In genomic region chr4:184514121-184514988, GRCh38 we compare ENCODE assay signal across 8 cellular contexts. TPM values are rescaled to one million over a fixed set of nuclear protein-coding genes. Genes with fewer than 3 reads are reported as not detected.
DNase-seq lines count a peak whose midpoint lies in the region; ATAC-seq and TF ChIP-seq lines count a peak whose summit lies in the region.

No MANE protein-coding gene starts in this region.

- 48 to 53% methylated on average over 8 of the region's 8 CpGs for WGBS in aorta, 2 donors

- no peaks in the 10 kb centered on the region for H3K79me2 ChIP-seq in osteoblast (ENCODE audit: insufficient read depth, low read length)

- TF ChIP-seq CTCF in CD14-positive monocyte (IDR thresholded peaks at IDR 0.05), result no peak
- no peak for TF ChIP-seq CTCF in fibroblast of mammary gland (conservative IDR thresholded peaks at IDR 0.05; ENCODE audit: control insufficient read depth, insufficient read depth, low read depth, low read length)
- TF ChIP-seq CTCF in osteoblast (IDR thresholded peaks at IDR 0.05; ENCODE audit: extremely low read depth, low read depth, low read length), result no peak

- H3K9me3 Mint-ChIP-seq in CD14-positive monocyte, result peaks cover 0 to 9% (median 5%) of the 10 kb centered on the region in 7 donors
- peaks cover 13% of the 10 kb centered on the region for H3K9me3 Mint-ChIP-seq in activated CD4-positive, alpha-beta T cell treated with anti-CD3 and anti-CD28 coated beads, Interleukin-2, amount 10 ng/mL, durations not matched to agents 24 days and 14 days

- peak overlapping the region; percentile 78 for H2AFZ ChIP-seq in osteoblast (ENCODE audit: low read length)

- no peaks in the 10 kb centered on the region for H3K27me3 ChIP-seq in osteoblast (ENCODE audit: insufficient read depth, low read length)
- peaks cover 0 to 1% of the 10 kb centered on the region in 2 donors for H3K27me3 ChIP-seq in aorta (ENCODE audit: control insufficient read depth in 1 of 2, insufficient read depth in 2 of 2, low read length in 1 of 2)

- H3K36me3 ChIP-seq in osteoblast (ENCODE audit: insufficient read depth, low read length), result no peaks in the 10 kb centered on the region
- H3K36me3 ChIP-seq in aorta (ENCODE audit: control insufficient read depth in 1 of 2, insufficient read depth in 2 of 2, low read length in 1 of 2), result no peaks in the 10 kb centered on the region

- no peaks in the 10 kb centered on the region for H3K9me3 ChIP-seq in osteoblast (ENCODE audit: low read depth, low read length)
- peaks cover 4% of the 10 kb centered on the region for H3K9me3 ChIP-seq in aorta (ENCODE audit: control insufficient read depth, low read length)

- peak overlapping the region; percentile 18 to 65 for H3K4me3 Mint-ChIP-seq in CD14-positive monocyte
- H3K4me3 Mint-ChIP-seq in activated CD4-positive, alpha-beta T cell treated with anti-CD3 and anti-CD28 coated beads, Interleukin-2, amount 10 ng/mL, durations not matched to agents 24 days and 14 days, result peak overlapping the region; percentile 65

- peak overlapping the region; percentile 80 for H3K4me2 ChIP-seq in osteoblast (ENCODE audit: insufficient read depth, low read length)

- peak overlapping the region; percentile 59 to 89 (median 83) for H3K27ac Mint-ChIP-seq in CD14-positive monocyte
- H3K27ac Mint-ChIP-seq in activated CD4-positive, alpha-beta T cell treated with anti-CD3 and anti-CD28 coated beads, Interleukin-2, amount 10 ng/mL, durations not matched to agents 24 days and 14 days, result peak overlapping the region; percentile 84

- no peaks in the 10 kb centered on the region for H3K36me3 Mint-ChIP-seq in CD14-positive monocyte
- H3K36me3 Mint-ChIP-seq in activated CD4-positive, alpha-beta T cell treated with anti-CD3 and anti-CD28 coated beads, Interleukin-2, amount 10 ng/mL, durations not matched to agents 24 days and 14 days (ENCODE audit: low read depth), result peaks cover 16% of the 10 kb centered on the region

- H4K20me1 ChIP-seq in osteoblast (ENCODE audit: insufficient read depth, low read length), result no peaks in the 10 kb centered on the region

- ATAC-seq in GM19455 (IDR thresholded peaks at IDR 0.05; ENCODE audit: unreplicated experiment), result peak; percentile 95
- ATAC-seq in HG03520 (IDR thresholded peaks at IDR 0.05; ENCODE audit: unreplicated experiment), result peak; percentile 97
- peak; percentile 87 for ATAC-seq in aorta (ENCODE audit: low FRiP score)

- DNase-seq in CD14-positive monocyte (ENCODE audit: low spot score) (peak; percentile 76), fibroblast of mammary gland (ENCODE audit: low read depth) (peak; percentile 92), osteoblast (ENCODE audit: insufficient read length, low spot score, missing footprints) (peak; percentile 94), aorta (peak in 1 of 2 donors; percentile 84), NAMALWA (ENCODE audit: low spot score) (no peak)
- peak; percentile 84 for DNase-seq in activated CD4-positive, alpha-beta T cell treated with anti-CD3 and anti-CD28 coated beads, Interleukin-2, amount 10 ng/mL, durations not matched to agents 24 days and 14 days

- H3K4me1 ChIP-seq in osteoblast (ENCODE audit: insufficient read depth, low read length), result peaks cover 19% of the 10 kb centered on the region
- no peaks in the 10 kb centered on the region for H3K4me1 ChIP-seq in aorta (ENCODE audit: control insufficient read depth in 1 of 2, insufficient read depth in 2 of 2, low read length in 2 of 2)

- H3K27me3 Mint-ChIP-seq in CD14-positive monocyte (ENCODE audit: low read depth in 3 of 3), result no peaks in the 10 kb centered on the region
- H3K27me3 Mint-ChIP-seq in activated CD4-positive, alpha-beta T cell treated with anti-CD3 and anti-CD28 coated beads, Interleukin-2, amount 10 ng/mL, durations not matched to agents 24 days and 14 days, result no peaks in the 10 kb centered on the region

- H3K4me1 Mint-ChIP-seq in CD14-positive monocyte, result peaks cover 46% of the 10 kb centered on the region
- H3K4me1 Mint-ChIP-seq in activated CD4-positive, alpha-beta T cell treated with anti-CD3 and anti-CD28 coated beads, Interleukin-2, amount 10 ng/mL, durations not matched to agents 24 days and 14 days, result peaks cover 40% of the 10 kb centered on the region

- H3K4me3 ChIP-seq in fibroblast of mammary gland (ENCODE audit: control insufficient read depth, low read depth, low read length), result peak overlapping the region; percentile 29
- H3K4me3 ChIP-seq in osteoblast (ENCODE audit: insufficient read depth, low read length), result peak overlapping the region; percentile 52
- no peak overlapping the region for H3K4me3 ChIP-seq in aorta (ENCODE audit: low read length in 2 of 2)

- intact Hi-C loops in CD14-positive monocyte (cut with micrococcal nuclease), result loop anchor here (5.0 kb wide), 2 partner anchors 37 to 42 kb away; partner anchors contain the start of gene IRF2 (in 1 of the 2)
- intact Hi-C loops in activated CD4-positive, alpha-beta T cell treated with anti-CD3 and anti-CD28 coated beads, Interleukin-2, amount 10 ng/mL, durations not matched to agents 24 days and 14 days (cut with micrococcal nuclease), result loop anchor here (1.0 kb wide), 9 partner anchors 20 to 250 kb away; partner anchors contain the start of gene IRF2
- intact Hi-C loops in aorta (cut with DNase I), result no loop called here

- H3K27ac ChIP-seq in osteoblast (ENCODE audit: low read depth, low read length) (peak overlapping the region; percentile 75), aorta (ENCODE audit: low read depth in 1 of 2, low read length in 2 of 2) (peak overlapping the region in 1 of 2 donors; percentile 32)

RNA-seq across cellular contexts. Expression of gene IRF2, which starts 40.0 kb away (rescaled TPM):
- polyA plus RNA-seq in CD14-positive monocyte (10 to 100 TPM; 51.3 to 76.8 TPM), aorta (10 to 100 TPM; 14.1 to 17.7 TPM)
- total RNA-seq in activated CD4-positive, alpha-beta T cell treated with anti-CD3 and anti-CD28 coated beads, Interleukin-2, amount 10 ng/mL, durations not matched to agents 24 days and 14 days, result 48.7 and 50.0 TPM in 2 replicates
- total RNA-seq in osteoblast (43.0 and 43.8 TPM in 2 replicates), aorta (10 to 100 TPM; 37.1 to 49.4 TPM)

Comparison
In these comparisons a context has a peak if more than half of its experiments do, and no peak if none do; other contexts are left out.
1. H3K4me3 ChIP-seq: peak in fibroblast of mammary gland (single experiment) and osteoblast (single experiment); none in aorta (0 of 2).
2. intact Hi-C loops: an anchor here in CD14-positive monocyte (5.0 kb wide) and activated CD4-positive, alpha-beta T cell treated with anti-CD3 and anti-CD28 coated beads, Interleukin-2, amount 10 ng/mL, durations not matched to agents 24 days and 14 days (1.0 kb wide); none called in aorta.
3. Peak in every context shown above with its lines, with median percentiles within 50 percentile points of each other: ATAC-seq.